ENCODE assay signal across 1 cellular context in genomic region chr10:112967200-112967599, GRCh38.
TF ChIP-seq lines count a peak whose summit lies in the region.

No MANE protein-coding gene starts in this region.

TF ChIP-seq in GM23338, 12 proteins besides CTCF, POLR2A, EP300 and RAD21 (continued from another document):
- TF ChIP-seq ZNF462 (CRISPR knock-in tag; IDR thresholded peaks at IDR 0.05) (no peak), CREB1 (CRISPR knock-in tag; IDR thresholded peaks at IDR 0.05; ENCODE audit: low read depth) (no peak)
- TF ChIP-seq, protein P1, sequence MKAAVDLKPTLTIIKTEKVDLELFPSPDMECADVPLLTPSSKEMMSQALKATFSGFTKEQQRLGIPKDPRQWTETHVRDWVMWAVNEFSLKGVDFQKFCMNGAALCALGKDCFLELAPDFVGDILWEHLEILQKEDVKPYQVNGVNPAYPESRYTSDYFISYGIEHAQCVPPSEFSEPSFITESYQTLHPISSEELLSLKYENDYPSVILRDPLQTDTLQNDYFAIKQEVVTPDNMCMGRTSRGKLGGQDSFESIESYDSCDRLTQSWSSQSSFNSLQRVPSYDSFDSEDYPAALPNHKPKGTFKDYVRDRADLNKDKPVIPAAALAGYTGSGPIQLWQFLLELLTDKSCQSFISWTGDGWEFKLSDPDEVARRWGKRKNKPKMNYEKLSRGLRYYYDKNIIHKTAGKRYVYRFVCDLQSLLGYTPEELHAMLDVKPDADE (IDR thresholded peaks at IDR 0.05): no peak
